Comparison of ENCODE assay signal across 1 cellular context in the genomic region with DNA sequence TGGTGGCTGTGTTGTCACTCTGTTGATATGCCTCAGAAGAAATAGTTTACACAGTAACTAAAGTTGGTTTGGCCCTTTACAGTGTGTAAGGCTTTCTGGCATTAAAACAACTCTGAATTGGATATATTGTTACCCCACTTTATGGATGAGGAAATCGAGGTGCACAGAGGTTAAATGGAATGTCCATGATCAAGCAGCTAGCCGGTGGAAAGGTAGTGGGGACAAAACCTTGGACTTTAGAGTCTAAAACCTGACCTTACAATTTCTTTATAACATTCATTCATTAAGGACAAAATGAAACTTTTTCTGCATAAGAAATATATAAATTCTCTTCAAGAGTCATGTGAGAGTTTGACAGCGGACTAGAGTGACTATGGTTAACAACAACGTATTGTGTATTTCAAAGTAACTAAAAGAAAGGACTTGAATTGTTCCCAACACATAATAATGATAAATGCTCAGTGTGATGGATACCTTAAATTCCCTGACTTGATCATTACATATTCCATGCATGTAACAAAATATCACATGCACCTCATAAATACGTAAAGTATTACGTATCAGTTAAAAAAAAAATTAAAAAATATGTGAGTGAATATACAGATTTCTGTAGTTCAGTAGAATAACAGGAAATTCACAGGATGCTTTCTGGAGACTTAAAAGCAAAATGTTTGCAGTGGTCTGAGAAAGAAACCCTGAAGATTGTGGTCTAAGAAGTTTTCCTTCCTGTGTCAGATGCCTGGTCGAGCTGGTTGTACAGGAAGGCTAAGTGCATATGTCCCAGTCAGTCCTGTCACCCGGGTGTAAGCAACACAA.
TF ChIP-seq lines count a peak whose summit lies in the region.

No MANE protein-coding gene starts in this region.

TF ChIP-seq in HEK293, 187 proteins besides CTCF, POLR2A, EP300 and RAD21 (continued from another document):
- TF ChIP-seq KLF16 (tag by site-specific recombination; IDR thresholded peaks at IDR 0.05) (no peak), ZNF341 (tag by site-specific recombination; IDR thresholded peaks at IDR 0.05; ENCODE audit: low read depth) (no peak), ZNF423 (tag by site-specific recombination; IDR thresholded peaks at IDR 0.05) (no peak), HOXD13 (CRISPR knock-in tag; IDR thresholded peaks at IDR 0.05; ENCODE audit: borderline replicate concordance) (no peak), ZNF510 (tag by site-specific recombination; IDR thresholded peaks at IDR 0.05; ENCODE audit: insufficient replicate concordance) (no peak), ZNF830 (tag by site-specific recombination; IDR thresholded peaks at IDR 0.05; ENCODE audit: low read depth) (no peak), HOXC10 (CRISPR knock-in tag; IDR thresholded peaks at IDR 0.05) (no peak), PRDM2 (tag by site-specific recombination; IDR thresholded peaks at IDR 0.05; ENCODE audit: borderline replicate concordance) (no peak), ZBTB17 (tag by site-specific recombination; IDR thresholded peaks at IDR 0.05) (no peak), ZNF221 (tag by site-specific recombination; IDR thresholded peaks at IDR 0.05; ENCODE audit: borderline replicate concordance) (no peak)
- TF ChIP-seq, protein P1, sequence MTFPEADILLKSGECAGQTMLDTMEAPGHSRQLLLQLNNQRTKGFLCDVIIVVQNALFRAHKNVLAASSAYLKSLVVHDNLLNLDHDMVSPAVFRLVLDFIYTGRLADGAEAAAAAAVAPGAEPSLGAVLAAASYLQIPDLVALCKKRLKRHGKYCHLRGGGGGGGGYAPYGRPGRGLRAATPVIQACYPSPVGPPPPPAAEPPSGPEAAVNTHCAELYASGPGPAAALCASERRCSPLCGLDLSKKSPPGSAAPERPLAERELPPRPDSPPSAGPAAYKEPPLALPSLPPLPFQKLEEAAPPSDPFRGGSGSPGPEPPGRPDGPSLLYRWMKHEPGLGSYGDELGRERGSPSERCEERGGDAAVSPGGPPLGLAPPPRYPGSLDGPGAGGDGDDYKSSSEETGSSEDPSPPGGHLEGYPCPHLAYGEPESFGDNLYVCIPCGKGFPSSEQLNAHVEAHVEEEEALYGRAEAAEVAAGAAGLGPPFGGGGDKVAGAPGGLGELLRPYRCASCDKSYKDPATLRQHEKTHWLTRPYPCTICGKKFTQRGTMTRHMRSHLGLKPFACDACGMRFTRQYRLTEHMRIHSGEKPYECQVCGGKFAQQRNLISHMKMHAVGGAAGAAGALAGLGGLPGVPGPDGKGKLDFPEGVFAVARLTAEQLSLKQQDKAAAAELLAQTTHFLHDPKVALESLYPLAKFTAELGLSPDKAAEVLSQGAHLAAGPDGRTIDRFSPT (tag by site-specific recombination; IDR thresholded peaks at IDR 0.05) = no peak
